ENCODE assay signal across 1 cellular context in the genomic region with DNA sequence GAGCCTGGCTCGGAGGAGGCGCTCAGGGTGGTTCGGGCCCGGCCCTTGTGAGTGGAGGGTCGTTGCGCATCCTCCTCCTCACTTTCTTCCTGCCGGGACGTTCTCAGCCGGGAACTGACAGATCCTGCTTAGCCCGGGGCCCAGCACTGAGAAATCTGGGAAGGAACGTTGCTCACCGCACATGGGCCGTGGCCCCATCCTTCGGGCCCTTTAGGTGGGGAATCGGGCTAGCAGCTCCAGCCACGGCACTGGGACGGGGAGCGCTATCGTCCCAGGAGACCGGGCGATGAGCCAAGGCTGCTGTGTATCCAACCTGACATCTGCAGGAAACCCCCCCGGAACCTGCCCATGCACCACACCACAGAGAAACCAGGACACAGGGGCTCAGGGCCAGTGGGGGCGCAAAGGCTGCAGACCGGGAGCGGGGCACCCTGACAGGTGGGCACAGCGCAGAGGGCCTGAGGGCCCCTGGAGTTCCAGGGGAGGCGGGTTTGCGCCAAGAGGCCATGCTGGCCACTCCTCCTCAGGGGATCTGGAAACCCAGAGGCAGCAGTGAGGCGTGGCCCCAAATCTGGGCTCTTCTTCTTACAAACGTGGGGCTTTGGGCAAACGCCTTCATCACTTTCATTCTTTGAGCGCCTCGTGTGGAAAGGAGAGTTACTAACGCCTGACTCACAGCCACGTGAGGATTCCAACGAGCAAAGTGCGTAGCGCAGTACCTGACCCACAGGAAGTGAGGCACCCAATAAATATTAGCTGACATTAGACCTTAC.
TF ChIP-seq lines count a peak whose summit lies in the region.

SH2D5 (minus strand) TSS at position 116 of the 773 bp plus-strand sequence. CDS start 4,659 bp downstream, outside the sequence.

TF ChIP-seq in K562, 482 proteins besides CTCF, POLR2A, EP300 and RAD21 (continued from another document):
- TF ChIP-seq TEAD4 (IDR thresholded peaks at IDR 0.05; ENCODE audit: low read length), result peak; percentile 39; the same call in 1 of the 2 replicates
- TF ChIP-seq TEAD4 (CRISPR knock-in tag; IDR thresholded peaks at IDR 0.05; ENCODE audit: borderline replicate concordance), result no peak
- TF ChIP-seq SP1 (CRISPR knock-in tag; IDR thresholded peaks at IDR 0.05), result peak; percentile 61; the same call in 1 of the 2 replicates
- peak; percentile 83 for TF ChIP-seq MYC (IDR thresholded peaks at IDR 0.05; ENCODE audit: low read depth, low read length)
- TF ChIP-seq MYC (CRISPR knock-in tag; IDR thresholded peaks at IDR 0.05; ENCODE audit: borderline replicate concordance, low read depth), result no peak
- TF ChIP-seq MEIS2 (IDR thresholded peaks at IDR 0.05; ENCODE audit: partially characterized antibody), result peak; percentile 75
- TF ChIP-seq, protein P1, sequence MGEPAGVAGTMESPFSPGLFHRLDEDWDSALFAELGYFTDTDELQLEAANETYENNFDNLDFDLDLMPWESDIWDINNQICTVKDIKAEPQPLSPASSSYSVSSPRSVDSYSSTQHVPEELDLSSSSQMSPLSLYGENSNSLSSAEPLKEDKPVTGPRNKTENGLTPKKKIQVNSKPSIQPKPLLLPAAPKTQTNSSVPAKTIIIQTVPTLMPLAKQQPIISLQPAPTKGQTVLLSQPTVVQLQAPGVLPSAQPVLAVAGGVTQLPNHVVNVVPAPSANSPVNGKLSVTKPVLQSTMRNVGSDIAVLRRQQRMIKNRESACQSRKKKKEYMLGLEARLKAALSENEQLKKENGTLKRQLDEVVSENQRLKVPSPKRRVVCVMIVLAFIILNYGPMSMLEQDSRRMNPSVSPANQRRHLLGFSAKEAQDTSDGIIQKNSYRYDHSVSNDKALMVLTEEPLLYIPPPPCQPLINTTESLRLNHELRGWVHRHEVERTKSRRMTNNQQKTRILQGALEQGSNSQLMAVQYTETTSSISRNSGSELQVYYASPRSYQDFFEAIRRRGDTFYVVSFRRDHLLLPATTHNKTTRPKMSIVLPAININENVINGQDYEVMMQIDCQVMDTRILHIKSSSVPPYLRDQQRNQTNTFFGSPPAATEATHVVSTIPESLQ (CRISPR knock-in tag; IDR thresholded peaks at IDR 0.05), result peak; percentile 54; the same call in 1 of the 2 replicates
- TF ChIP-seq, protein P2, sequence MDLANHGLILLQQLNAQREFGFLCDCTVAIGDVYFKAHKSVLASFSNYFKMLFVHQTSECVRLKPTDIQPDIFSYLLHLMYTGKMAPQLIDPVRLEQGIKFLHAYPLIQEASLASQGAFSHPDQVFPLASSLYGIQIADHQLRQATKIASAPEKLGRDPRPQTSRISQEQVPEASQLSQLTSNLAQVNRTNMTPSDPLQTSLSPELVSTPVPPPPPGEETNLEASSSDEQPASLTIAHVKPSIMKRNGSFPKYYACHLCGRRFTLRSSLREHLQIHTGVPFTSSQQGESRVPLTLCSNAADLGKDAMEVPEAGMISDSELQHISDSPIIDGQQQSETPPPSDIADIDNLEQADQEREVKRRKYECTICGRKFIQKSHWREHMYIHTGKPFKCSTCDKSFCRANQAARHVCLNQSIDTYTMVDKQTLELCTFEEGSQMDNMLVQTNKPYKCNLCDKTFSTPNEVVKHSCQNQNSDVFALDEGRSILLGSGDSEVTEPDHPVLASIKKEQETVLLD (IDR thresholded peaks at IDR 0.05), result no peak
- TF ChIP-seq YY1 (IDR thresholded peaks at IDR 0.05; ENCODE audit: borderline replicate concordance in 1 of 3, control insufficient read depth in 1 of 3, extremely low read depth in 1 of 3, insufficient read depth in 3 of 3, insufficient read length in 1 of 3, insufficient replicate concordance in 2 of 3, low read depth in 1 of 3, low read length in 2 of 3), result no peak
- TF ChIP-seq E2F4 (CRISPR knock-in tag; IDR thresholded peaks at IDR 0.05; ENCODE audit: low read depth), result 0 out of 2 replicates have a peak, but pooled peaks have one; percentile 60
- TF ChIP-seq HDAC3 (IDR thresholded peaks at IDR 0.05; ENCODE audit: borderline replicate concordance, partially characterized antibody), result no peak
- TF ChIP-seq ARNT (IDR thresholded peaks at IDR 0.05), result 0 out of 4 replicates have a peak, but pooled peaks of 1 of the 2 experiments have one; percentile 35
- peak; percentile 98 for TF ChIP-seq FOSL1 (tag; conservative IDR thresholded peaks at IDR 0.05)
- TF ChIP-seq RCOR1 (IDR thresholded peaks at IDR 0.05; ENCODE audit: borderline replicate concordance in 1 of 2, low read depth in 2 of 2, low read length in 2 of 2), result peak in 1 of 2 experiments; percentile 41; a peak in 1 of 4 replicates
- no peak for TF ChIP-seq PURB (CRISPR knock-in tag; IDR thresholded peaks at IDR 0.05; ENCODE audit: low read depth)
- no peak for TF ChIP-seq UBTF (IDR thresholded peaks at IDR 0.05; ENCODE audit: borderline replicate concordance in 1 of 2, low read depth in 2 of 2, low read length in 2 of 2)
- TF ChIP-seq ZNF384 (IDR thresholded peaks at IDR 0.05; ENCODE audit: low read depth, low read length), result no peak
- TF ChIP-seq PATZ1 (CRISPR knock-in tag; IDR thresholded peaks at IDR 0.05; ENCODE audit: borderline replicate concordance), result no peak
- TF ChIP-seq ZFPM2 (CRISPR knock-in tag; IDR thresholded peaks at IDR 0.05), result no peak
- TF ChIP-seq ZBTB26 (CRISPR knock-in tag; IDR thresholded peaks at IDR 0.05), result no peak
- TF ChIP-seq HNRNPL (IDR thresholded peaks at IDR 0.05; ENCODE audit: low read depth, low read length), result no peak
- 0 out of 2 replicates have a peak, but pooled peaks have one; percentile 70 for TF ChIP-seq NR1H2 (CRISPR knock-in tag; IDR thresholded peaks at IDR 0.05)
- no peak for TF ChIP-seq ZNF551 (CRISPR knock-in tag; IDR thresholded peaks at IDR 0.05)
